ENCODE assay signal across 11 cellular contexts in the genomic region with DNA sequence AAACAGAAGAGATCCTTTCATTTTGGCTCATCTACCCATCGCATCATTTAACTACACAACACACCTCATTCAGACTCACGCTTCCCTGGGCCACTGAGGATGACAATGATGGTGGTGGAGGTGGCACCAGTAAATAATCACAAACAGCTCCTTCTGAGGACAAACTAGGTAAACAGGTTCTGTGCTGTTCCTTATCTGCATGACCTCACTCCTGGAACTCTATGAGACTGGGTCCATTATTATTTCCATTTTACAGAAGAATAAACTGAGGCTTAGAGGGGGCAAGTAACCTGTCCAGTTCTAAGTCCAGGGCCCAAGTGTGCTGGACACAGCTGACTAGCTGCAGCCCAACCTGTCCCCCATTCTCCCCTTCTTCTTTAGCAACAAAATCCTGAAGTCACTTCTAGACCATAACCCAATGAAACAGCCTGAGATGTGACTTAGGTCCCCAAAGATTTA. TPM values are rescaled to one million over a fixed set of nuclear protein-coding genes. Genes with fewer than 3 reads are reported as not detected.
A peak's percentile ranks its signal among the peaks of the same experiment; 100 is the strongest.
DNase-seq lines count a peak whose midpoint lies in the region; ATAC-seq, FAIRE-seq and TF ChIP-seq lines count a peak whose summit lies in the region.
"Had no signal": no experiment of that assay in that cellular context is flagged by ENCODE, and none has a peak within 500 bp of the region (broad histone marks: within the 10 kb centered on the region; RNA-seq: fewer than 3 reads in every experiment).

No MANE protein-coding gene starts in this region.

- peak overlapping the region; percentile 34 for H3K4me3 Mint-ChIP-seq in activated T-helper 2 cell treated with anti-CD3 and anti-CD28 coated beads, Interferon-gamma antibody, Interleukin-2, Interleukin-4, amounts not matched to agents 10 μg/mL and 5 μg/mL and 100 μg/mL, durations not matched to agents 14 hours and 24 hours and 36 hours (ENCODE audit: low read depth)
- peak overlapping the region; percentile 74 for H3K4me3 Mint-ChIP-seq in natural killer cell

- peaks cover 48% of the 10 kb centered on the region for H3K4me1 Mint-ChIP-seq in activated T-helper 2 cell treated with anti-CD3 and anti-CD28 coated beads, Interferon-gamma antibody, Interleukin-2, Interleukin-4, amounts not matched to agents 10 μg/mL and 5 μg/mL and 100 μg/mL, durations not matched to agents 14 hours and 24 hours and 36 hours (ENCODE audit: low read depth)
- peaks cover 52 to 67% of the 10 kb centered on the region in 2 donors for H3K4me1 Mint-ChIP-seq in natural killer cell

- H3K36me3 ChIP-seq in ACC112 (ENCODE audit: insufficient read depth, low read length): no peaks in the 10 kb centered on the region
- H3K36me3 ChIP-seq: colonic mucosa had no signal

- no peak overlapping the region for H2AFZ ChIP-seq in ACC112 (ENCODE audit: low read length, unreplicated experiment)

- peak overlapping the region; percentile 84 for H3K27ac Mint-ChIP-seq in activated T-helper 2 cell treated with anti-CD3 and anti-CD28 coated beads, Interferon-gamma antibody, Interleukin-2, Interleukin-4, amounts not matched to agents 10 μg/mL and 5 μg/mL and 100 μg/mL, durations not matched to agents 14 hours and 24 hours and 36 hours
- peak overlapping the region; percentile 76 to 84 for H3K27ac Mint-ChIP-seq in natural killer cell

- no peaks in the 10 kb centered on the region for H3K79me2 ChIP-seq in ACC112 (ENCODE audit: control insufficient read depth, insufficient read depth, low read length, unreplicated experiment)

- no peak for ATAC-seq in natural killer cell

- peak overlapping the region; percentile 16; the same call in 1 of the 2 replicates for H3K27ac ChIP-seq in ACC112 (ENCODE audit: low read depth, low read length)
- H3K27ac ChIP-seq: colonic mucosa, VCaP had no signal

- no peak for DNase-seq in GM12891 (ENCODE audit: insufficient read length, low spot score)
- no peak for DNase-seq in activated T-helper 2 cell treated with anti-CD3 and anti-CD28 coated beads, Interferon-gamma antibody, Interleukin-2, Interleukin-4, amounts not matched to agents 10 μg/mL and 5 μg/mL and 100 μg/mL, durations not matched to agents 14 hours and 24 hours and 36 hours (ENCODE audit: low spot score)
- DNase-seq in natural killer cell: no peak
- DNase-seq in hepatic stellate cell (ENCODE audit: low spot score): no peak
- no peak for DNase-seq in pons (ENCODE audit: low spot score)
- DNase-seq in SKM-1 treated with dmso at 0.1 percent for 144 hours (lab: John Stamatoyannopoulos, UW; ENCODE audit: unreplicated experiment): no peak
- DNase-seq in activated CD4-positive, CD25-positive, alpha-beta regulatory T cell (lab: John Stamatoyannopoulos, UW): no peak
- DNase-seq: colonic mucosa had no signal

- H3K27me3 ChIP-seq in ACC112 (ENCODE audit: insufficient read depth, low read length): no peaks in the 10 kb centered on the region
- H3K27me3 ChIP-seq: colonic mucosa had no signal

- no peaks in the 10 kb centered on the region for H3K9me3 Mint-ChIP-seq in activated T-helper 2 cell treated with anti-CD3 and anti-CD28 coated beads, Interferon-gamma antibody, Interleukin-2, Interleukin-4, amounts not matched to agents 10 μg/mL and 5 μg/mL and 100 μg/mL, durations not matched to agents 14 hours and 24 hours and 36 hours
- H3K9me3 Mint-ChIP-seq in natural killer cell: no peaks in the 10 kb centered on the region

- H3K27me3 Mint-ChIP-seq in activated T-helper 2 cell treated with anti-CD3 and anti-CD28 coated beads, Interferon-gamma antibody, Interleukin-2, Interleukin-4, amounts not matched to agents 10 μg/mL and 5 μg/mL and 100 μg/mL, durations not matched to agents 14 hours and 24 hours and 36 hours (ENCODE audit: low read depth): no peaks in the 10 kb centered on the region
- no peaks in the 10 kb centered on the region for H3K27me3 Mint-ChIP-seq in natural killer cell (ENCODE audit: low read depth in 2 of 2)

- H3K4me1 ChIP-seq in ACC112 (ENCODE audit: control insufficient read depth, insufficient read depth, low read length, unreplicated experiment): peaks cover 20% of the 10 kb centered on the region
- H3K4me1 ChIP-seq: colonic mucosa had no signal

- TF ChIP-seq CTCF in natural killer cell (IDR thresholded peaks at IDR 0.05): no peak

- H3K36me3 Mint-ChIP-seq in activated T-helper 2 cell treated with anti-CD3 and anti-CD28 coated beads, Interferon-gamma antibody, Interleukin-2, Interleukin-4, amounts not matched to agents 10 μg/mL and 5 μg/mL and 100 μg/mL, durations not matched to agents 14 hours and 24 hours and 36 hours (ENCODE audit: low read depth): peaks cover 5% of the 10 kb centered on the region
- no peaks in the 10 kb centered on the region for H3K36me3 Mint-ChIP-seq in natural killer cell

- peak; percentile 90 for FAIRE-seq in GM12891 (lab: Jason Lieb, UNC)

- intact Hi-C loops in activated T-helper 2 cell treated with anti-CD3 and anti-CD28 coated beads, Interferon-gamma antibody, Interleukin-2, Interleukin-4, amounts not matched to agents 10 μg/mL and 5 μg/mL and 100 μg/mL, durations not matched to agents 14 hours and 24 hours and 36 hours (cut with micrococcal nuclease): loop anchor here (5.0 kb wide), 1 partner anchor 37 kb away; no protein-coding TSS in a partner anchor
- intact Hi-C loops in natural killer cell (cut with micrococcal nuclease): no loop called here

- TF ChIP-seq POLR2A in GM12891 (IDR thresholded peaks at IDR 0.05; ENCODE audit: low read depth, low read length): no peak

- H3K4me3 ChIP-seq in ACC112 (ENCODE audit: low read depth, low read length): no peak overlapping the region
- H3K4me3 ChIP-seq: colonic mucosa, mucosa of descending colon had no signal

TF ChIP-seq in GM12891, 5 proteins besides CTCF, POLR2A, EP300 and RAD21:
- TF ChIP-seq TAF1 (IDR thresholded peaks at IDR 0.05; ENCODE audit: low read depth, low read length) (no peak), PAX5 (IDR thresholded peaks at IDR 0.05; ENCODE audit: insufficient read depth, low read length, severe bottlenecking) (no peak), POU2F2 (IDR thresholded peaks at IDR 0.05; ENCODE audit: low read depth, low read length) (no peak), POLR2AphosphoS5 (IDR thresholded peaks at IDR 0.05; ENCODE audit: low read depth, low read length) (no peak)

RNA-seq across cellular contexts. Expression of gene ITPK1, which starts 50.4 kb away (rescaled TPM):
- polyA plus RNA-seq in GM12891 (2012; ENCODE audit: low read depth, missing spikeins): 22.4 TPM
- total RNA-seq in activated T-helper 2 cell treated with anti-CD3 and anti-CD28 coated beads, Interferon-gamma antibody, Interleukin-2, Interleukin-4, amounts not matched to agents 10 μg/mL and 5 μg/mL and 100 μg/mL, durations not matched to agents 14 hours and 24 hours and 36 hours: 66.9 and 70.8 TPM in 2 replicates
- total RNA-seq in natural killer cell: 10 to 100 TPM; 73.2 to 74.8 (median 74.4) TPM
